In genomic region chr6:107823047-107823557, GRCh38 we compare ENCODE assay signal across 8 cellular contexts. TPM values are rescaled to one million over a fixed set of nuclear protein-coding genes. Genes with fewer than 3 reads are reported as not detected.
DNase-seq lines count a peak whose midpoint lies in the region; ATAC-seq and TF ChIP-seq lines count a peak whose summit lies in the region.

No MANE protein-coding gene starts in this region.

- CTCF ChIA-PET in Calu3 (lab: Charles Lee), result interaction anchor here (0.6 to 1.1 kb wide), 2 partner anchors 44 to 335 kb away, joined by 4 to 5 read pairs; no protein-coding TSS in a partner anchor

- H3K4me3 ChIP-seq in KMS-11 (IDR thresholded peaks at IDR 0.05; ENCODE audit: insufficient read depth, low read depth, low read length), result no peak overlapping the region
- H3K4me3 ChIP-seq in effector memory CD4-positive, alpha-beta T cell (ENCODE audit: insufficient read depth, low read depth, low read length, poor library complexity, severe bottlenecking), result peak overlapping the region; percentile 58

- H2AFZ ChIP-seq in KMS-11 (ENCODE audit: low read depth), result no peak overlapping the region

- DNase-seq in activated CD8-positive, alpha-beta memory T cell treated with anti-CD3 and anti-CD28 coated beads for 1 hour (ENCODE audit: extremely low read depth in 1 of 2, low read depth in 1 of 2), result peak; percentile 33 to 47
- DNase-seq in effector memory CD4-positive, alpha-beta T cell, result peak; percentile 12 to 32 (median 27)
- DNase-seq in stimulated activated CD8-positive, alpha-beta memory T cell treated with anti-CD3 and anti-CD28 coated beads, Interleukin-4, amount 100 ng/mL, for 1 hour (ENCODE audit: low read depth in 2 of 2, low spot score in 1 of 2), result peak; percentile 19 to 39
- DNase-seq in Right ventricle myocardium inferior (ENCODE audit: missing footprints) (no peak), Calu3 (no peak), LoVo (ENCODE audit: low spot score) (no peak)

- no peaks in the 10 kb centered on the region for H3K9me3 Mint-ChIP-seq in Calu3 (ENCODE audit: low read depth, unreplicated experiment)

- ATAC-seq in Right ventricle myocardium inferior, result no peak
- no peak for ATAC-seq in HG02763 (IDR thresholded peaks at IDR 0.05; ENCODE audit: unreplicated experiment)

- H3K27ac Mint-ChIP-seq in Calu3 (ENCODE audit: unreplicated experiment), result no peak overlapping the region

- peaks cover 52% of the 10 kb centered on the region for H3K4me1 Mint-ChIP-seq in Calu3 (ENCODE audit: low read depth, unreplicated experiment)

- H3K79me2 ChIP-seq in KMS-11 (ENCODE audit: insufficient read depth, low read depth), result no peaks in the 10 kb centered on the region

- peaks cover 11% of the 10 kb centered on the region for H3K4me1 ChIP-seq in KMS-11 (ENCODE audit: low read depth, poor library complexity, severe bottlenecking)
- H3K4me1 ChIP-seq in effector memory CD4-positive, alpha-beta T cell (ENCODE audit: control insufficient read depth, insufficient read depth, low read length, poor library complexity, severe bottlenecking), result peaks cover 43% of the 10 kb centered on the region

- no peak overlapping the region for H3K27ac ChIP-seq in KMS-11
- H3K27ac ChIP-seq in effector memory CD4-positive, alpha-beta T cell (ENCODE audit: insufficient read depth, low read length, poor library complexity, severe bottlenecking), result peak overlapping the region; percentile 95

- H3K4me2 ChIP-seq in KMS-11, result peak overlapping the region; percentile 19; the same call in 1 of the 2 replicates

- no peaks in the 10 kb centered on the region for H3K36me3 ChIP-seq in KMS-11 (ENCODE audit: insufficient read depth)
- H3K36me3 ChIP-seq in effector memory CD4-positive, alpha-beta T cell (ENCODE audit: control insufficient read depth, insufficient read depth, low read length), result no peaks in the 10 kb centered on the region

- H3K9ac ChIP-seq in KMS-11, result no peak overlapping the region

- intact Hi-C loops in Right ventricle myocardium inferior (cut with DNase I), result no loop called here
- intact Hi-C loops in Calu3 (cut with micrococcal nuclease; ENCODE audit: unreplicated experiment), result no loop called here

- no TSS peak for BruUV-seq in Calu3 (replicated peaks; lab: Mats Ljungman, UMichigan)

- no peak overlapping the region for H3K4me3 Mint-ChIP-seq in Calu3 (ENCODE audit: low read depth, unreplicated experiment)

- TF ChIP-seq CTCF in KMS-11 (conservative IDR thresholded peaks at IDR 0.05; ENCODE audit: low read depth, low read length) (no peak), Calu3 (IDR thresholded peaks at IDR 0.05; ENCODE audit: unreplicated experiment) (no peak)

- H3K9me3 ChIP-seq in effector memory CD4-positive, alpha-beta T cell (ENCODE audit: control insufficient read depth, low read length), result no peaks in the 10 kb centered on the region

- H3K27me3 ChIP-seq in KMS-11 (ENCODE audit: insufficient read depth, low read depth), result no peaks in the 10 kb centered on the region; the same call in 1 of the 2 replicates
- no peaks in the 10 kb centered on the region for H3K27me3 ChIP-seq in effector memory CD4-positive, alpha-beta T cell (replicated peaks; ENCODE audit: control insufficient read depth, insufficient read depth, low read length, poor library complexity, severe bottlenecking)

- H3K27me3 Mint-ChIP-seq in Calu3 (ENCODE audit: unreplicated experiment), result no peaks in the 10 kb centered on the region

- no peaks in the 10 kb centered on the region for H4K20me1 ChIP-seq in KMS-11 (ENCODE audit: insufficient read depth)

- peaks cover 7% of the 10 kb centered on the region for H3K36me3 Mint-ChIP-seq in Calu3 (ENCODE audit: insufficient read depth, unreplicated experiment)

RNA-seq across cellular contexts. Expression of gene SCML4, which starts 1.0 kb away (rescaled TPM):
- total RNA-seq in Right ventricle myocardium inferior (0.11 TPM), Calu3 (2022) (not detected in 2 replicates)

Comparison
In these comparisons a context has a peak if more than half of its experiments do, and no peak if none do; other contexts are left out.
1. DNase-seq: peak in activated CD8-positive, alpha-beta memory T cell treated with anti-CD3 and anti-CD28 coated beads for 1 hour (2 of 2), effector memory CD4-positive, alpha-beta T cell (3 of 3) and stimulated activated CD8-positive, alpha-beta memory T cell treated with anti-CD3 and anti-CD28 coated beads, Interleukin-4, amount 100 ng/mL, for 1 hour (2 of 2); none in Right ventricle myocardium inferior (single experiment), Calu3 (single experiment) and LoVo (single experiment).